24 cellular contexts compared by ENCODE assay signal in the genomic region with DNA sequence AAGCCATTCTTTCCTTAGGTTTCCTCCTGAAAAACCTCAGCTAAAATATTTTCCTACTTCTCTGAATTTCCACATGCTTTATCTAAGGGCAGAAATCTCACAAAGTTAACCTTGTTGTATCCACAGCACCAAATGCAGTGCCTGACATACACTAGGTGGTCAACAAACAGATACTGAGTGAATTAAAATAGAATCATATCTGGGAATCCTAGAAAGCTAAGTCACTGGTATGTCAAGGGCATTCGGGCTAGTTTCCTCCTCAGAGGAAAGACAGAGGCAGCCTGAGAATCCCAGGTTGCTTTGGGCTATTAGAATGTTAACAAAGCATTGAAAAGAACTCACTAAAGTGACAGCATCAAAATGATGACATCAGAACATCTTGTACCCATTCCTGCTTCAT.
"Had no signal": no experiment of that assay in that cellular context is flagged by ENCODE, and none has a peak within 500 bp of the region (broad histone marks: within the 10 kb centered on the region; RNA-seq: fewer than 3 reads in every experiment).

No MANE protein-coding gene starts in this region.

- H3K4me3 ChIP-seq: colonic mucosa, esophagus squamous epithelium, gastrocnemius medialis, heart right ventricle, left lung, lower lobe of right lung, mucosa of descending colon had no signal

- H3K4me1 ChIP-seq: colonic mucosa, esophagus squamous epithelium, gastrocnemius medialis, left lung, lower lobe of right lung had no signal

- FAIRE-seq: endometrium, islet of Langerhans, keratinocyte had no signal

- H3K36me3 ChIP-seq: colonic mucosa, esophagus squamous epithelium, gastrocnemius medialis, heart right ventricle, left lung, lower lobe of right lung had no signal

- H3K27me3 ChIP-seq: colonic mucosa, gastrocnemius medialis, heart right ventricle, left lung had no signal

- H3K9me3 ChIP-seq: colonic mucosa, esophagus squamous epithelium, gastrocnemius medialis, heart right ventricle, left lung, lower lobe of right lung, mucosa of descending colon had no signal

- DNase-seq: colonic mucosa; cortex of kidney; effector CD8-positive, alpha-beta T cell; effector memory CD8-positive, alpha-beta T cell; endodermal cell; erythroblast; esophagus squamous epithelium; foreskin fibroblast; foreskin melanocyte; gastrocnemius medialis; glutamatergic neuron; head of caudate nucleus; heart right ventricle; hippocampal formation; left cardiac atrium; left lung; lower lobe of right lung; mesenchymal stem cell; mucosa of descending colon had no signal

- H3K27ac ChIP-seq: colonic mucosa, epithelial cell of prostate, esophagus squamous epithelium, gastrocnemius medialis, left lung, lower lobe of right lung had no signal

- ATAC-seq: effector memory CD8-positive, alpha-beta T cell; esophagus mucosa; gastrocnemius medialis; left lung; lower lobe of right lung; mucosa of descending colon had no signal
